8 cellular contexts compared by ENCODE assay signal in genomic region chr12:110468212-110469048, GRCh38. TPM values are rescaled to one million over a fixed set of nuclear protein-coding genes. Genes with fewer than 3 reads are reported as not detected.
DNase-seq lines count a peak whose midpoint lies in the region; ATAC-seq and TF ChIP-seq lines count a peak whose summit lies in the region.

Gene FAM216A (plus strand): TSS chr12:110468845. CDS start chr12:110468876, 31 bp downstream.
Gene GPN3 (minus strand): TSS chr12:110468257. CDS start chr12:110468203, 54 bp downstream.

- peaks cover 34% of the 10 kb centered on the region for H3K36me3 Mint-ChIP-seq in activated T-helper 2 cell treated with anti-CD3 and anti-CD28 coated beads, Interferon-gamma antibody, Interleukin-2, Interleukin-4, amounts not matched to agents 10 μg/mL and 5 μg/mL and 100 μg/mL, durations not matched to agents 14 hours and 24 hours and 36 hours (ENCODE audit: low read depth)
- peaks cover 0 to 14% (median 0%) of the 10 kb centered on the region in 3 donors for H3K36me3 Mint-ChIP-seq in naive thymus-derived CD8-positive, alpha-beta T cell

- H3K27me3 ChIP-seq in RWPE2 (ENCODE audit: insufficient read depth, poor library complexity, severe bottlenecking): no peaks in the 10 kb centered on the region

- peak; percentile 93 for ATAC-seq in RWPE2 (ENCODE audit: low read depth)
- ATAC-seq in naive thymus-derived CD8-positive, alpha-beta T cell: peak; percentile 85 to 86

- peak within 1 kb of the TSS; percentile 87 for H3K27ac ChIP-seq in RWPE2 (ENCODE audit: poor library complexity, severe bottlenecking)

- peaks cover 4% of the 10 kb centered on the region for H3K4me1 ChIP-seq in RWPE2 (ENCODE audit: insufficient read depth, poor library complexity, severe bottlenecking)

- POLR2A ChIA-PET in naive thymus-derived CD8-positive, alpha-beta T cell (lab: Charles Lee): interaction anchor here (0.5 to 4.2 kb wide), 28 partner anchors 9 to 1218 kb away, joined by 3 to 55 read pairs (median 4); partner anchors contain the start of genes ACAD10, ARPC3, ATP2A2 and BRAP

- peak; percentile 99 for DNase-seq in EH (ENCODE audit: low read depth)
- peak; percentile 97 for DNase-seq in H4 (ENCODE audit: low spot score)
- peak; percentile 100 for DNase-seq in LoVo (ENCODE audit: low spot score)
- peak; percentile 97 for DNase-seq in RWPE2 (ENCODE audit: low spot score)
- peak; percentile 97 for DNase-seq in activated T-helper 2 cell treated with anti-CD3 and anti-CD28 coated beads, Interferon-gamma antibody, Interleukin-2, Interleukin-4, amounts not matched to agents 10 μg/mL and 5 μg/mL and 100 μg/mL, durations not matched to agents 14 hours and 24 hours and 36 hours (ENCODE audit: low spot score)
- DNase-seq in fibroblast of mammary gland (ENCODE audit: low read depth): peak; percentile 98
- peak; percentile 85 to 99 (median 95) for DNase-seq in naive thymus-derived CD8-positive, alpha-beta T cell
- peak; percentile 89 to 98 (median 94) for DNase-seq in stimulated activated naive CD4-positive, alpha-beta T cell (lab: John Stamatoyannopoulos, UW)

- no peaks in the 10 kb centered on the region for H3K9me3 Mint-ChIP-seq in activated T-helper 2 cell treated with anti-CD3 and anti-CD28 coated beads, Interferon-gamma antibody, Interleukin-2, Interleukin-4, amounts not matched to agents 10 μg/mL and 5 μg/mL and 100 μg/mL, durations not matched to agents 14 hours and 24 hours and 36 hours
- H3K9me3 Mint-ChIP-seq in naive thymus-derived CD8-positive, alpha-beta T cell: no peaks in the 10 kb centered on the region

- H3K4me1 Mint-ChIP-seq in activated T-helper 2 cell treated with anti-CD3 and anti-CD28 coated beads, Interferon-gamma antibody, Interleukin-2, Interleukin-4, amounts not matched to agents 10 μg/mL and 5 μg/mL and 100 μg/mL, durations not matched to agents 14 hours and 24 hours and 36 hours (ENCODE audit: low read depth): peaks cover 25% of the 10 kb centered on the region
- H3K4me1 Mint-ChIP-seq in naive thymus-derived CD8-positive, alpha-beta T cell: peaks cover 14 to 45% (median 43%) of the 10 kb centered on the region in 4 donors

- no peaks in the 10 kb centered on the region for H3K27me3 Mint-ChIP-seq in activated T-helper 2 cell treated with anti-CD3 and anti-CD28 coated beads, Interferon-gamma antibody, Interleukin-2, Interleukin-4, amounts not matched to agents 10 μg/mL and 5 μg/mL and 100 μg/mL, durations not matched to agents 14 hours and 24 hours and 36 hours (ENCODE audit: low read depth)
- no peaks in the 10 kb centered on the region for H3K27me3 Mint-ChIP-seq in naive thymus-derived CD8-positive, alpha-beta T cell

- intact Hi-C loops in activated T-helper 2 cell treated with anti-CD3 and anti-CD28 coated beads, Interferon-gamma antibody, Interleukin-2, Interleukin-4, amounts not matched to agents 10 μg/mL and 5 μg/mL and 100 μg/mL, durations not matched to agents 14 hours and 24 hours and 36 hours (cut with micrococcal nuclease): loop anchor here (1.0 to 5.0 kb wide), 6 partner anchors 18 to 229 kb away; partner anchors contain the start of genes ANAPC7, ARPC3, RAD9B and VPS29

- TF ChIP-seq CTCF in RWPE2 (IDR thresholded peaks at IDR 0.05; ENCODE audit: poor library complexity, severe bottlenecking): no peak
- no peak for TF ChIP-seq CTCF in fibroblast of mammary gland (conservative IDR thresholded peaks at IDR 0.05; ENCODE audit: control insufficient read depth, insufficient read depth, low read depth, low read length)

- H3K4me3 ChIP-seq in RWPE2 (ENCODE audit: severe bottlenecking): peak within 1 kb of the TSS; percentile 63
- peak within 1 kb of the TSS; percentile 98 for H3K4me3 ChIP-seq in fibroblast of mammary gland (ENCODE audit: control insufficient read depth, low read depth, low read length)

- peak within 1 kb of the TSS; percentile 96 for H3K27ac Mint-ChIP-seq in activated T-helper 2 cell treated with anti-CD3 and anti-CD28 coated beads, Interferon-gamma antibody, Interleukin-2, Interleukin-4, amounts not matched to agents 10 μg/mL and 5 μg/mL and 100 μg/mL, durations not matched to agents 14 hours and 24 hours and 36 hours
- H3K27ac Mint-ChIP-seq in naive thymus-derived CD8-positive, alpha-beta T cell: peak within 1 kb of the TSS; percentile 94 to 99 (median 96)

- H3K9me3 ChIP-seq in RWPE2 (ENCODE audit: severe bottlenecking): no peaks in the 10 kb centered on the region

- H3K4me3 Mint-ChIP-seq in activated T-helper 2 cell treated with anti-CD3 and anti-CD28 coated beads, Interferon-gamma antibody, Interleukin-2, Interleukin-4, amounts not matched to agents 10 μg/mL and 5 μg/mL and 100 μg/mL, durations not matched to agents 14 hours and 24 hours and 36 hours (ENCODE audit: low read depth): peak within 1 kb of the TSS; percentile 99
- H3K4me3 Mint-ChIP-seq in naive thymus-derived CD8-positive, alpha-beta T cell: peak within 1 kb of the TSS; percentile 87 to 100 (median 99)

- H3K36me3 ChIP-seq in RWPE2 (ENCODE audit: low read depth): peaks cover 18% of the 10 kb centered on the region

RNA-seq across cellular contexts. Expression of gene FAM216A, which starts in this region (rescaled TPM):
- 18.0 TPM in 2 replicates for total RNA-seq in H4 (2014; rRNA removed; shearing (Covaris generic))
- 44.7 and 48.8 TPM in 2 replicates for total RNA-seq in activated T-helper 2 cell treated with anti-CD3 and anti-CD28 coated beads, Interferon-gamma antibody, Interleukin-2, Interleukin-4, amounts not matched to agents 10 μg/mL and 5 μg/mL and 100 μg/mL, durations not matched to agents 14 hours and 24 hours and 36 hours
- total RNA-seq in naive thymus-derived CD8-positive, alpha-beta T cell: 10 to 100 TPM; 21.6 to 22.3 TPM
- 10 to 100 TPM in 2 of 3 donors, 1 to 10 TPM in 1; 9.3 to 15.4 (median 11.1) TPM for polyA plus RNA-seq in naive thymus-derived CD8-positive, alpha-beta T cell

RNA-seq across cellular contexts. Expression of gene GPN3, which starts in this region (rescaled TPM):
- 37.0 and 50.3 TPM in 2 replicates for total RNA-seq in H4 (2014; rRNA removed; shearing (Covaris generic))
- total RNA-seq in activated T-helper 2 cell treated with anti-CD3 and anti-CD28 coated beads, Interferon-gamma antibody, Interleukin-2, Interleukin-4, amounts not matched to agents 10 μg/mL and 5 μg/mL and 100 μg/mL, durations not matched to agents 14 hours and 24 hours and 36 hours: 43.9 and 47.5 TPM in 2 replicates
- 10 to 100 TPM; 13.5 to 14.0 TPM for total RNA-seq in naive thymus-derived CD8-positive, alpha-beta T cell
- 10 to 100 TPM; 33.7 to 35.8 (median 34.4) TPM for polyA plus RNA-seq in naive thymus-derived CD8-positive, alpha-beta T cell

Comparison
In these comparisons a context has a peak if more than half of its experiments do, and no peak if none do; other contexts are left out.
1. Peak in every context shown above with its lines: DNase-seq, ATAC-seq, H3K4me3 ChIP-seq and H3K27ac ChIP-seq.